ENCODE assay signal across 9 cellular contexts in genomic region chr1:85048296-85049064, GRCh38. TPM values are rescaled to one million over a fixed set of nuclear protein-coding genes. Genes with fewer than 3 reads are reported as not detected.
DNase-seq lines count a peak whose midpoint lies in the region; FAIRE-seq and TF ChIP-seq lines count a peak whose summit lies in the region.
"Had no signal": no experiment of that assay in that cellular context is flagged by ENCODE, and none has a peak within 500 bp of the region (broad histone marks: within the 10 kb centered on the region; RNA-seq: fewer than 3 reads in every experiment).

MCOLN3 (minus strand) TSS chr1:85048500; CDS start chr1:85045360, 3,140 bp downstream.

- 1% methylated on average over 71 to 73 of the region's 73 CpGs for WGBS in esophagus, 2 donors

- peaks cover 31% of the 10 kb centered on the region for H3K4me1 Mint-ChIP-seq in activated CD4-positive, alpha-beta memory T cell treated with anti-CD3 and anti-CD28 coated beads, Interleukin-2, amount 10 ng/mL, durations not matched to agents 7 days and 5 days

- H3K27me3 Mint-ChIP-seq in activated CD4-positive, alpha-beta memory T cell treated with anti-CD3 and anti-CD28 coated beads, Interleukin-2, amount 10 ng/mL, durations not matched to agents 7 days and 5 days = peaks cover 48% of the 10 kb centered on the region

- H3K9me3 Mint-ChIP-seq in activated CD4-positive, alpha-beta memory T cell treated with anti-CD3 and anti-CD28 coated beads, Interleukin-2, amount 10 ng/mL, durations not matched to agents 7 days and 5 days = no peaks in the 10 kb centered on the region

- H3K79me2 ChIP-seq in neural cell (replicated peaks; ENCODE audit: insufficient read depth, low read length) = no peaks in the 10 kb centered on the region

- H3K9me3 ChIP-seq in esophagus (ENCODE audit: control insufficient read depth in 2 of 2, insufficient read depth in 1 of 2, low read depth in 1 of 2, low read length in 1 of 2) (no peaks in the 10 kb centered on the region), neural cell (ENCODE audit: low read length) (no peaks in the 10 kb centered on the region)

- H3K36me3 Mint-ChIP-seq in activated CD4-positive, alpha-beta memory T cell treated with anti-CD3 and anti-CD28 coated beads, Interleukin-2, amount 10 ng/mL, durations not matched to agents 7 days and 5 days (ENCODE audit: low read depth) = peaks cover 3% of the 10 kb centered on the region

- TF ChIP-seq RAD21 in neural cell (conservative IDR thresholded peaks at IDR 0.05) = no peak

- H3K27me3 ChIP-seq in esophagus (ENCODE audit: control insufficient read depth in 1 of 2, insufficient read depth in 2 of 2, low read length in 2 of 2) (peaks cover 0 to 7% of the 10 kb centered on the region in 2 donors), neural cell (ENCODE audit: insufficient read depth, low read depth, low read length) (peaks cover 75% of the 10 kb centered on the region)

- no peak for DNase-seq in GM18507 (ENCODE audit: extremely low spot score, insufficient read length, low read depth)
- no peak for DNase-seq in HFF-Myc (ENCODE audit: extremely low read depth, low read depth)
- peak; percentile 72 to 83 (median 77) for DNase-seq in NCI-H1417 (lab: John Stamatoyannopoulos, UW)
- peak; percentile 54 for DNase-seq in activated CD4-positive, alpha-beta memory T cell treated with anti-CD3 and anti-CD28 coated beads, Interleukin-2, amount 10 ng/mL, durations not matched to agents 7 days and 5 days
- DNase-seq in NK-92 treated with Interleukin-12 subunit alpha and Interleukin-12 subunit beta, amount 100 ng/mL, for 24 hours (lab: John Stamatoyannopoulos, UW) = no peak
- DNase-seq in MV-4-11 (lab: John Stamatoyannopoulos, UW) = no peak

- TF ChIP-seq EP300 in neural cell (conservative IDR thresholded peaks at IDR 0.05; ENCODE audit: poor library complexity, severe bottlenecking) = no peak

- no peaks in the 10 kb centered on the region for H3K9me2 ChIP-seq in neural cell (ENCODE audit: insufficient read depth, low read length)

- H3K4me3 ChIP-seq in HFF-Myc (replicated peaks; ENCODE audit: low read depth, low read length) = peak within 1 kb of the TSS; percentile 42
- peak within 1 kb of the TSS; percentile 54 to 68 for H3K4me3 ChIP-seq in esophagus (ENCODE audit: low read depth in 1 of 2, low read length in 2 of 2)
- H3K4me3 ChIP-seq in neural cell (ENCODE audit: low read length) = peak within 1 kb of the TSS; percentile 65

- H3K36me3 ChIP-seq in esophagus (ENCODE audit: control insufficient read depth in 2 of 2, insufficient read depth in 2 of 2, low read length in 1 of 2) (no peaks in the 10 kb centered on the region), neural cell (ENCODE audit: insufficient read depth, low read length) (no peaks in the 10 kb centered on the region)

- no peak within 1 kb of the TSS for H2AFZ ChIP-seq in neural cell (ENCODE audit: low read depth, low read length)

- peak within 1 kb of the TSS; percentile 72 for H3K4me3 Mint-ChIP-seq in activated CD4-positive, alpha-beta memory T cell treated with anti-CD3 and anti-CD28 coated beads, Interleukin-2, amount 10 ng/mL, durations not matched to agents 7 days and 5 days

- H3K9ac ChIP-seq in neural cell (ENCODE audit: low read length) = no peak within 1 kb of the TSS

- no peaks in the 10 kb centered on the region for H3F3A ChIP-seq in neural cell (ENCODE audit: insufficient read depth, low read length, poor library complexity, severe bottlenecking)

- TF ChIP-seq CTCF in HFF-Myc (IDR thresholded peaks at IDR 0.05; ENCODE audit: low read depth, low read length, missing control alignments) = no peak
- TF ChIP-seq CTCF in neural cell (IDR thresholded peaks at IDR 0.05; ENCODE audit: poor library complexity, severe bottlenecking) = no peak

- no peak within 1 kb of the TSS for H3K27ac Mint-ChIP-seq in activated CD4-positive, alpha-beta memory T cell treated with anti-CD3 and anti-CD28 coated beads, Interleukin-2, amount 10 ng/mL, durations not matched to agents 7 days and 5 days

- no peaks in the 10 kb centered on the region for H4K20me1 ChIP-seq in neural cell (ENCODE audit: insufficient read depth)

- CTCF ChIA-PET in activated CD4-positive, alpha-beta memory T cell treated with anti-CD3 and anti-CD28 coated beads, Interleukin-2, amount 10 ng/mL, durations not matched to agents 7 days and 5 days (lab: Charles Lee) = interaction anchor here (0.7 to 2.0 kb wide), 5 partner anchors 8 to 267 kb away, joined by 3 to 6 read pairs (median 3); partner anchors contain the start of gene C1orf52

- no peak within 1 kb of the TSS for H3K4me2 ChIP-seq in neural cell (ENCODE audit: low read length)

- H3K4me1 ChIP-seq in esophagus (ENCODE audit: control insufficient read depth in 2 of 2, insufficient read depth in 2 of 2, low read length in 1 of 2) = peaks cover 2 to 5% of the 10 kb centered on the region in 2 donors

- FAIRE-seq in GM18507 (lab: Jason Lieb, UNC) = peak; percentile 73
- FAIRE-seq: colon had no signal

- H3K27ac ChIP-seq in esophagus (ENCODE audit: low read depth in 2 of 2, low read length in 1 of 2) (no peak within 1 kb of the TSS), neural cell (ENCODE audit: low read length) (no peak within 1 kb of the TSS)

- POLR2A ChIA-PET in activated CD4-positive, alpha-beta memory T cell treated with anti-CD3 and anti-CD28 coated beads, Interleukin-2, amount 10 ng/mL, durations not matched to agents 7 days and 5 days (lab: Charles Lee) = interaction anchor here (0.7 to 2.4 kb wide), 7 partner anchors 11 to 228 kb away, joined by 3 to 8 read pairs (median 5); partner anchors contain the start of genes BCL10 and C1orf52

TF ChIP-seq in neural cell, 6 proteins besides CTCF, POLR2A, EP300 and RAD21:
- TF ChIP-seq TAF1 (IDR thresholded peaks at IDR 0.05; ENCODE audit: low read depth) (no peak), POLR2AphosphoS5 (IDR thresholded peaks at IDR 0.05) (peak; percentile 5), REST (IDR thresholded peaks at IDR 0.05; ENCODE audit: borderline replicate concordance) (no peak), MXI1 (conservative IDR thresholded peaks at IDR 0.05; ENCODE audit: poor library complexity, severe bottlenecking) (no peak), EZH2 (IDR thresholded peaks at IDR 0.05; ENCODE audit: borderline replicate concordance, insufficient read depth, low read length, poor library complexity, severe bottlenecking) (peak; percentile 66), SMC3 (conservative IDR thresholded peaks at IDR 0.05; ENCODE audit: poor library complexity) (no peak)

RNA-seq across cellular contexts. Expression of gene MCOLN3, which starts in this region (rescaled TPM):
- 1 to 10 TPM; 2.4 to 2.5 TPM for total RNA-seq in activated CD4-positive, alpha-beta memory T cell treated with anti-CD3 and anti-CD28 coated beads, Interleukin-2, amount 10 ng/mL, durations not matched to agents 7 days and 5 days
- under 1 TPM; 0.41 to 0.51 TPM for polyA plus RNA-seq in esophagus
- 0.20 TPM in 1 of 2 replicates, not detected in the other for polyA plus RNA-seq in neural cell
- polyA minus RNA-seq in neural cell = not detected in 2 replicates

Comparison
In these comparisons a context has a peak if more than half of its experiments do, and no peak if none do; other contexts are left out.
1. DNase-seq: peak in NCI-H1417 (3 of 3) and activated CD4-positive, alpha-beta memory T cell treated with anti-CD3 and anti-CD28 coated beads, Interleukin-2, amount 10 ng/mL, durations not matched to agents 7 days and 5 days (single experiment); none in GM18507 (single experiment), HFF-Myc (single experiment), NK-92 treated with Interleukin-12 subunit alpha and Interleukin-12 subunit beta, amount 100 ng/mL, for 24 hours (single experiment) and MV-4-11 (single experiment).
2. Peak in every context shown above with its lines, with median percentiles within 50 percentile points of each other: H3K4me3 ChIP-seq.